ENCODE assay signal across 14 cellular contexts in genomic region chr22:41442240-41442792, GRCh38. TPM values are rescaled to one million over a fixed set of nuclear protein-coding genes. Genes with fewer than 3 reads are reported as not detected.
DNase-seq lines count a peak whose midpoint lies in the region; ATAC-seq and TF ChIP-seq lines count a peak whose summit lies in the region.
"Had no signal": no experiment of that assay in that cellular context is flagged by ENCODE, and none has a peak within 500 bp of the region (broad histone marks: within the 10 kb centered on the region; RNA-seq: fewer than 3 reads in every experiment).

No MANE protein-coding gene starts in this region.

- CTCF ChIA-PET in CD4-positive, alpha-beta memory T cell (lab: Charles Lee; ENCODE audit: partially characterized antibody), result no interaction called here

- H4K8ac ChIP-seq in trophoblast cell (ENCODE audit: low read depth, low read length), result no peak overlapping the region

- ATAC-seq in activated CD4-positive, CD25-positive, alpha-beta regulatory T cell treated with anti-CD3 and anti-CD28 coated beads, Interleukin-2, amount 50 U/mL, for 24 hours, result no peak
- ATAC-seq: HCT116, pancreas had no signal

- POLR2A ChIA-PET in CD4-positive, alpha-beta memory T cell (lab: Charles Lee; ENCODE audit: partially characterized antibody), result interaction anchor here (0.7 to 1.5 kb wide), 2 partner anchors 26 to 101 kb away, joined by 3 to 6 read pairs; partner anchors contain the start of genes ACO2 and PHF5A

- no peak for DNase-seq in CD4-positive, alpha-beta memory T cell
- DNase-seq in NCI-H524 (lab: John Stamatoyannopoulos, UW) (peak; percentile 63 to 89), coronary artery (ENCODE audit: low spot score) (no peak), trophoblast cell (peak in 1 of 2 donors; percentile 29), activated gamma-delta T cell (lab: John Stamatoyannopoulos, UW) (no peak), HK-2 (ENCODE audit: unreplicated experiment) (no peak)
- no peak for DNase-seq in activated CD8-positive, alpha-beta memory T cell treated with anti-CD3 and anti-CD28 coated beads, Interleukin-2, amount 50 U/mL, for 4 hours
- DNase-seq: activated gamma-delta T cell treated with Interleukin-2 at 50 U/mL for 16 hours, cortex of kidney, KG1, pancreas had no signal

- no peak overlapping the region for H3K23ac ChIP-seq in trophoblast cell (ENCODE audit: low read length)

- H3K4me1 ChIP-seq in CD4-positive, alpha-beta memory T cell (ENCODE audit: insufficient read depth, low read length), result peaks cover 21% of the 10 kb centered on the region
- H3K4me1 ChIP-seq in trophoblast cell (ENCODE audit: control insufficient read depth in 1 of 2, insufficient read depth in 2 of 2, low read length in 2 of 2), result peaks cover 3 to 4% of the 10 kb centered on the region in 2 experiments

- no peak overlapping the region for H4K12ac ChIP-seq in trophoblast cell (ENCODE audit: low read depth, low read length)

- H3K14ac ChIP-seq in trophoblast cell (ENCODE audit: low read length), result no peak overlapping the region

- no peak overlapping the region for H3K18ac ChIP-seq in trophoblast cell (ENCODE audit: low read length)

- H2AK5ac ChIP-seq in trophoblast cell (ENCODE audit: low read length), result no peak overlapping the region

- TF ChIP-seq CTCF in coronary artery (IDR thresholded peaks at IDR 0.05), result no peak

- no peaks in the 10 kb centered on the region for H3K27me3 ChIP-seq in CD4-positive, alpha-beta memory T cell (ENCODE audit: insufficient read depth, low read length)
- H3K27me3 ChIP-seq in trophoblast cell (ENCODE audit: insufficient read depth, low read length), result no peaks in the 10 kb centered on the region
- H3K27me3 ChIP-seq: pancreas had no signal

- no peak overlapping the region for H2BK5ac ChIP-seq in trophoblast cell (ENCODE audit: low read depth, low read length, poor library complexity)

- H3K9ac ChIP-seq in trophoblast cell (ENCODE audit: low read length), result no peak overlapping the region

- peak overlapping the region; percentile 13 for H3K27ac ChIP-seq in CD4-positive, alpha-beta memory T cell (ENCODE audit: low read depth, low read length)
- H3K27ac ChIP-seq in coronary artery (peak overlapping the region in 1 of 2 donors; percentile 46), trophoblast cell (ENCODE audit: low read depth, low read length) (no peak overlapping the region)
- H3K27ac ChIP-seq: pancreas had no signal

- peak overlapping the region; percentile 48 to 88 (median 62) for H3K27ac Mint-ChIP-seq in CD4-positive, alpha-beta memory T cell

- peaks cover 15 to 57% (median 25%) of the 10 kb centered on the region in 4 donors for H3K4me1 Mint-ChIP-seq in CD4-positive, alpha-beta memory T cell

- H2BK12ac ChIP-seq in trophoblast cell (ENCODE audit: low read length), result no peak overlapping the region

- peaks cover 3% of the 10 kb centered on the region for H3K36me3 ChIP-seq in CD4-positive, alpha-beta memory T cell (ENCODE audit: insufficient read depth, low read length)
- peaks cover 26 to 29% of the 10 kb centered on the region in 2 experiments for H3K36me3 ChIP-seq in trophoblast cell (ENCODE audit: control insufficient read depth in 1 of 2, insufficient read depth in 2 of 2, low read length in 2 of 2)

- H3K4me3 ChIP-seq in CD4-positive, alpha-beta memory T cell (ENCODE audit: low read length in 2 of 2), result no peak overlapping the region
- peak overlapping the region; percentile 44 for H3K4me3 ChIP-seq in coronary artery
- no peak overlapping the region for H3K4me3 ChIP-seq in trophoblast cell (ENCODE audit: low read depth, low read length)
- H3K4me3 ChIP-seq: pancreas had no signal

- no peak overlapping the region for H3K4me2 ChIP-seq in trophoblast cell (ENCODE audit: low read length)

- no peaks in the 10 kb centered on the region for H3K9me3 ChIP-seq in CD4-positive, alpha-beta memory T cell (ENCODE audit: control insufficient read depth in 1 of 2, low read length in 2 of 2)
- no peaks in the 10 kb centered on the region for H3K9me3 ChIP-seq in trophoblast cell (ENCODE audit: insufficient read depth, low read depth, low read length)
- H3K9me3 ChIP-seq: pancreas had no signal

- peaks cover 27% of the 10 kb centered on the region for H3K79me1 ChIP-seq in trophoblast cell (ENCODE audit: low read length)

- H4K91ac ChIP-seq in trophoblast cell (ENCODE audit: low read depth, low read length), result no peak overlapping the region

- no peak overlapping the region for H2AFZ ChIP-seq in trophoblast cell (ENCODE audit: insufficient read depth, low read length, poor library complexity)

- peaks cover 0 to 6% (median 0%) of the 10 kb centered on the region in 8 donors for H3K9me3 Mint-ChIP-seq in CD4-positive, alpha-beta memory T cell
- H3K9me3 Mint-ChIP-seq: CD14-positive monocyte had no signal

- no peaks in the 10 kb centered on the region for H3K27me3 Mint-ChIP-seq in CD4-positive, alpha-beta memory T cell

- peaks cover 0 to 45% of the 10 kb centered on the region in 2 donors for H3K36me3 Mint-ChIP-seq in CD4-positive, alpha-beta memory T cell

- WGBS in trophoblast cell (ENCODE audit: extremely low coverage, insufficient coverage, insufficient read length), result no CpG with 5 or more reads among the region's 2 CpGs

- peak overlapping the region in 2 of 8 donors; percentile 40 to 82 for H3K4me3 Mint-ChIP-seq in CD4-positive, alpha-beta memory T cell
- H3K4me3 Mint-ChIP-seq: CD14-positive monocyte had no signal

- H2BK120ac ChIP-seq in trophoblast cell (ENCODE audit: insufficient read depth, low read length, poor library complexity), result no peak overlapping the region

- H3K79me2 ChIP-seq in trophoblast cell (ENCODE audit: control insufficient read depth, insufficient read depth, low read length, poor library complexity), result peaks cover 39% of the 10 kb centered on the region

- peak overlapping the region; percentile 78 for H3K4ac ChIP-seq in trophoblast cell (ENCODE audit: low read depth, low read length)

- intact Hi-C loops in CD4-positive, alpha-beta memory T cell (cut with micrococcal nuclease), result loop anchor here (5.0 to 10.0 kb wide), 2 partner anchors 142 to 350 kb away; partner anchors contain the start of genes EP300 and PMM1

RNA-seq across cellular contexts. Expression of gene TOB2, which starts 4.3 kb away (rescaled TPM):
- 10 to 100 TPM; 37.5 to 38.7 TPM for total RNA-seq in CD4-positive, alpha-beta memory T cell
- 10 to 100 TPM in 1 of 2 donors, 1 to 10 TPM in 1; 9.6 to 26.5 TPM for polyA plus RNA-seq in CD4-positive, alpha-beta memory T cell
- polyA plus RNA-seq in trophoblast cell (2013), result 30.8 and 31.2 TPM in 2 replicates

RNA-seq across cellular contexts. Expression of gene PHF5A, which starts 26.2 kb away (rescaled TPM):
- 10 to 100 TPM; 37.7 to 39.2 TPM for total RNA-seq in CD4-positive, alpha-beta memory T cell
- 10 to 100 TPM; 19.7 to 31.6 TPM for polyA plus RNA-seq in CD4-positive, alpha-beta memory T cell
- polyA plus RNA-seq in trophoblast cell (2013), result 46.3 and 48.1 TPM in 2 replicates

RNA-seq across cellular contexts. Expression of gene ACO2, which starts 26.6 kb away (rescaled TPM):
- 10 to 100 TPM; 64.8 to 65.0 TPM for total RNA-seq in CD4-positive, alpha-beta memory T cell
- polyA plus RNA-seq in CD4-positive, alpha-beta memory T cell, result 10 to 100 TPM; 79.6 to 81.2 TPM
- 63.0 and 64.1 TPM in 2 replicates for polyA plus RNA-seq in trophoblast cell (2013)

Comparison
In these comparisons a context has a peak if more than half of its experiments do, and no peak if none do; other contexts are left out.
1. DNase-seq: peak in NCI-H524 (2 of 2); none in CD4-positive, alpha-beta memory T cell (0 of 5), coronary artery (single experiment), activated CD8-positive, alpha-beta memory T cell treated with anti-CD3 and anti-CD28 coated beads, Interleukin-2, amount 50 U/mL, for 4 hours (single experiment), activated gamma-delta T cell (single experiment) and HK-2 (single experiment).